ENCODE assay signal across 1 cellular context in the genomic region with DNA sequence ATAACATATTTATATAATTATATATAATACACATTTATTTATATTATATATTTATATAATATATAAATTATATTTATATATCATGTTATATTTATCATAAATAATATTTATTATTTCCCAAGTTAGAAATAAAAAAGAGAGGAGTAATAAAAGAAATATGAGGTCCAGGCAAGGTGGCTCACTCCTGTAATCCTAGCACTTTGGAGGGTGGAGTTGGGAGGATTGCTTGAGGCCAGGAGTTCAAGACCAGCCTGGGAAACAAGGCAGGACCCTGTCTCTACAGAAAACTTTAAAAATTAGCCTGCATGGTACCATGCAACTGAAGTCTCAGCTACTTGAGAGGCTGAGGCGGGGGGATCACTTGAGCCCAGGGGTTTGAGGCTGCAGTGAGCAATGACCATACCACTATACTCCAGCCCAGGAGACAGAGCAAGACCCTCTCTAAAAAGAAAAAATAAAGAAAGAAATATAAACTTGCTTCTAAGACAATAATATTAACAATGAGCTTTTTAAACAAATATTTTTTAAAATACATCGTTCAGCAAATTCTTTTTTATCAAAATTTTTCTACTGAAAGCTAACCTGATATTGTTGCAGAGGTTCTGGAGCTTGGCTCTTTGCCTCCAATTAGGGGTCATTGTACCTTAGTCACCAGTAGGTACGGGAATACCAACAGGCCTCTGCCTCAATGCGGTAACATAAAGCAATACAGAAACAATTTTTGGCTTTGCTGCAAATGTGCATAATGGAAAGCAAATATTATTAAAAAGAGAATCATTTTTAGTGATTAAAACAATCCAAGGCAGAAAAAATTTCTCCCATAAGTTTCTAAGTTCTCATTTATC.
TF ChIP-seq lines count a peak whose summit lies in the region.

No MANE protein-coding gene starts in this region.

TF ChIP-seq in HepG2, 621 proteins besides CTCF, POLR2A, EP300 and RAD21 (continued from another document):
- TF ChIP-seq, protein P1, sequence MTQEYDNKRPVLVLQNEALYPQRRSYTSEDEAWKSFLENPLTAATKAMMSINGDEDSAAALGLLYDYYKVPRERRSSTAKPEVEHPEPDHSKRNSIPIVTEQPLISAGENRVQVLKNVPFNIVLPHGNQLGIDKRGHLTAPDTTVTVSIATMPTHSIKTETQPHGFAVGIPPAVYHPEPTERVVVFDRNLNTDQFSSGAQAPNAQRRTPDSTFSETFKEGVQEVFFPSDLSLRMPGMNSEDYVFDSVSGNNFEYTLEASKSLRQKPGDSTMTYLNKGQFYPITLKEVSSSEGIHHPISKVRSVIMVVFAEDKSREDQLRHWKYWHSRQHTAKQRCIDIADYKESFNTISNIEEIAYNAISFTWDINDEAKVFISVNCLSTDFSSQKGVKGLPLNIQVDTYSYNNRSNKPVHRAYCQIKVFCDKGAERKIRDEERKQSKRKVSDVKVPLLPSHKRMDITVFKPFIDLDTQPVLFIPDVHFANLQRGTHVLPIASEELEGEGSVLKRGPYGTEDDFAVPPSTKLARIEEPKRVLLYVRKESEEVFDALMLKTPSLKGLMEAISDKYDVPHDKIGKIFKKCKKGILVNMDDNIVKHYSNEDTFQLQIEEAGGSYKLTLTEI (CRISPR knock-in tag; conservative IDR thresholded peaks at IDR 0.05) = no peak
